Comparison of ENCODE assay signal across 11 cellular contexts in genomic region chr1:9912264-9912936, GRCh38. TPM values are rescaled to one million over a fixed set of nuclear protein-coding genes. Genes with fewer than 3 reads are reported as not detected.
A peak's percentile ranks its signal among the peaks of the same experiment; 100 is the strongest.
DNase-seq lines count a peak whose midpoint lies in the region; ATAC-seq and TF ChIP-seq lines count a peak whose summit lies in the region.
"Had no signal": no experiment of that assay in that cellular context is flagged by ENCODE, and none has a peak within 500 bp of the region (broad histone marks: within the 10 kb centered on the region; RNA-seq: fewer than 3 reads in every experiment).

No MANE protein-coding gene starts in this region.

- DNase-seq in activated T-cell treated with anti-CD3 and anti-CD28 coated beads, Interleukin-2, amount 50 U/mL, for 4 hours = no peak
- no peak for DNase-seq in activated T-cell treated with anti-CD3 and anti-CD28 coated beads, Interleukin-2, amount 50 U/mL, for 1 hour
- DNase-seq in T-helper 17 cell (no peak), esophagus muscularis mucosa (ENCODE audit: extremely low spot score) (no peak), psoas muscle (no peak), aorta (no peak), NCI-H526 treated with DMSO at 0.1 percent for 48 hours (lab: John Stamatoyannopoulos, UW) (no peak), NCI-H2171 treated with DMSO at 0.1 percent for 48 hours (lab: John Stamatoyannopoulos, UW) (no peak)
- DNase-seq: activated CD4-positive, alpha-beta T cell treated with anti-CD3 and anti-CD28 coated beads, Interleukin-2, amount 50 U/mL, for 4 hours; NCI-H187 treated with DMSO at 0.1 percent for 48 hours had no signal

- intact Hi-C loops in esophagus muscularis mucosa (cut with DNase I) (no loop called here), psoas muscle (cut with DNase I) (loop anchor here in 1 of 2 donors (5.0 kb wide), 1 partner anchor 35 kb away; no protein-coding TSS in a partner anchor), aorta (cut with DNase I) (no loop called here)

- H3K36me3 ChIP-seq in esophagus muscularis mucosa (no peaks in the 10 kb centered on the region), psoas muscle (ENCODE audit: insufficient read depth in 1 of 2, low read depth in 1 of 2) (no peaks in the 10 kb centered on the region), aorta (ENCODE audit: control insufficient read depth in 1 of 2, insufficient read depth in 2 of 2, low read length in 1 of 2) (no peaks in the 10 kb centered on the region)

- peak overlapping the region; percentile 51 for H3K4me3 Mint-ChIP-seq in activated T-cell treated with anti-CD3 and anti-CD28 coated beads, Interleukin-2, amount 50 U/mL, for 4 hours
- H3K4me3 Mint-ChIP-seq in T-helper 17 cell = peak overlapping the region; percentile 21

- H3K9me3 ChIP-seq in T-helper 17 cell (ENCODE audit: control insufficient read depth, low read length, poor library complexity, severe bottlenecking) = no peaks in the 10 kb centered on the region
- H3K9me3 ChIP-seq in esophagus muscularis mucosa = no peaks in the 10 kb centered on the region
- no peaks in the 10 kb centered on the region for H3K9me3 ChIP-seq in psoas muscle
- no peaks in the 10 kb centered on the region for H3K9me3 ChIP-seq in aorta (ENCODE audit: control insufficient read depth, low read length)

- peaks cover 28% of the 10 kb centered on the region for H3K4me1 Mint-ChIP-seq in activated T-cell treated with anti-CD3 and anti-CD28 coated beads, Interleukin-2, amount 50 U/mL, for 4 hours (ENCODE audit: low read depth)
- H3K4me1 Mint-ChIP-seq in T-helper 17 cell = peaks cover 27% of the 10 kb centered on the region

- H3K4me1 ChIP-seq in esophagus muscularis mucosa (peaks cover 21 to 32% (median 26%) of the 10 kb centered on the region in 4 donors), psoas muscle (peaks cover 13% of the 10 kb centered on the region), aorta (ENCODE audit: control insufficient read depth in 1 of 2, insufficient read depth in 2 of 2, low read length in 2 of 2) (no peaks in the 10 kb centered on the region)

- no peak overlapping the region for H3K4me3 ChIP-seq in esophagus muscularis mucosa
- H3K4me3 ChIP-seq in psoas muscle = no peak overlapping the region
- H3K4me3 ChIP-seq in aorta (ENCODE audit: low read length in 2 of 2) = no peak overlapping the region

- TF ChIP-seq CTCF in esophagus muscularis mucosa (IDR thresholded peaks at IDR 0.05) = no peak
- TF ChIP-seq CTCF in psoas muscle (IDR thresholded peaks at IDR 0.05) = no peak

- no peak for ATAC-seq in activated T-cell treated with anti-CD3 and anti-CD28 coated beads, Interleukin-2, amount 50 U/mL, for 4 hours
- ATAC-seq in T-helper 17 cell = no peak
- ATAC-seq in psoas muscle = no peak
- ATAC-seq in aorta (ENCODE audit: low FRiP score) = no peak
- ATAC-seq: left ventricle myocardium superior had no signal

- H3K27ac Mint-ChIP-seq in T-helper 17 cell = peak overlapping the region; percentile 43

- 84% methylated on average over 12 of the region's 12 CpGs for WGBS in esophagus muscularis mucosa
- WGBS in psoas muscle, 3 donors = 88 to 92% (median 88%) methylated on average over 12 of the region's 12 CpGs
- WGBS in aorta, 2 donors = 89 to 90% methylated on average over 12 of the region's 12 CpGs

- no peaks in the 10 kb centered on the region for H3K27me3 ChIP-seq in esophagus muscularis mucosa
- H3K27me3 ChIP-seq in psoas muscle (ENCODE audit: insufficient read depth in 3 of 3, low read length in 2 of 3) = no peaks in the 10 kb centered on the region
- no peaks in the 10 kb centered on the region for H3K27me3 ChIP-seq in aorta (ENCODE audit: control insufficient read depth in 1 of 2, insufficient read depth in 2 of 2, low read length in 1 of 2)

- no peaks in the 10 kb centered on the region for H3K9me3 Mint-ChIP-seq in activated T-cell treated with anti-CD3 and anti-CD28 coated beads, Interleukin-2, amount 50 U/mL, for 4 hours

- peak overlapping the region in 3 of 4 donors; percentile 94 to 95 (median 95) for H3K27ac ChIP-seq in esophagus muscularis mucosa (replicated peaks in 1 of 4)
- peak overlapping the region; percentile 78 for H3K27ac ChIP-seq in psoas muscle
- H3K27ac ChIP-seq in aorta (ENCODE audit: low read depth in 1 of 2, low read length in 2 of 2) = no peak overlapping the region

- no peaks in the 10 kb centered on the region for H3K36me3 Mint-ChIP-seq in activated T-cell treated with anti-CD3 and anti-CD28 coated beads, Interleukin-2, amount 50 U/mL, for 4 hours (ENCODE audit: insufficient read depth)
- no peaks in the 10 kb centered on the region for H3K36me3 Mint-ChIP-seq in T-helper 17 cell (ENCODE audit: low read depth)

- no peak for TF ChIP-seq POLR2A in esophagus muscularis mucosa (IDR thresholded peaks at IDR 0.05; ENCODE audit: low read depth)

- no peaks in the 10 kb centered on the region for H3K27me3 Mint-ChIP-seq in activated T-cell treated with anti-CD3 and anti-CD28 coated beads, Interleukin-2, amount 50 U/mL, for 4 hours (ENCODE audit: low read depth)
- no peaks in the 10 kb centered on the region for H3K27me3 Mint-ChIP-seq in T-helper 17 cell

- TF ChIP-seq EP300 in esophagus muscularis mucosa (IDR thresholded peaks at IDR 0.05) = no peak

RNA-seq across cellular contexts. Expression of gene CTNNBIP1, which starts 2.3 kb away (rescaled TPM):
- total RNA-seq in activated T-cell treated with anti-CD3 and anti-CD28 coated beads, Interleukin-2, amount 50 U/mL, for 4 hours = 1 to 10 TPM; 4.2 to 5.2 (median 4.7) TPM
- total RNA-seq in T-helper 17 cell (10 to 100 TPM in 1 of 2 donors, 1 to 10 TPM in 1; 9.2 to 10.5 TPM), esophagus muscularis mucosa (10 to 100 TPM; 17.0 to 27.2 (median 23.4) TPM), psoas muscle (10 to 100 TPM; 12.7 to 18.5 (median 14.8) TPM), aorta (10 to 100 TPM; 17.5 to 18.8 TPM)
- polyA plus RNA-seq in psoas muscle (10 to 100 TPM in 2 of 3 donors, 1 to 10 TPM in 1; 5.9 to 11.9 (median 10.3) TPM), aorta (10 to 100 TPM in 1 of 2 donors, 1 to 10 TPM in 1; 8.4 to 11.1 TPM)

RNA-seq across cellular contexts. Expression of gene LZIC, which starts 30.8 kb away (rescaled TPM):
- total RNA-seq in activated T-cell treated with anti-CD3 and anti-CD28 coated beads, Interleukin-2, amount 50 U/mL, for 4 hours = 10 to 100 TPM; 31.4 to 35.5 (median 35.5) TPM
- total RNA-seq in T-helper 17 cell (10 to 100 TPM; 19.6 to 19.7 TPM), esophagus muscularis mucosa (10 to 100 TPM; 25.4 to 30.6 (median 27.7) TPM), psoas muscle (10 to 100 TPM; 17.6 to 24.9 (median 21.1) TPM), aorta (10 to 100 TPM; 25.8 to 30.7 TPM)
- polyA plus RNA-seq in psoas muscle (10 to 100 TPM; 17.3 to 37.5 (median 25.0) TPM), aorta (10 to 100 TPM; 14.7 to 23.4 TPM)

RNA-seq across cellular contexts. Expression of gene NMNAT1, which starts 30.9 kb away (rescaled TPM):
- 1 to 10 TPM; 3.8 to 5.9 (median 4.4) TPM for total RNA-seq in activated T-cell treated with anti-CD3 and anti-CD28 coated beads, Interleukin-2, amount 50 U/mL, for 4 hours
- total RNA-seq in T-helper 17 cell (1 to 10 TPM; 2.4 to 2.9 TPM), esophagus muscularis mucosa (1 to 10 TPM; 5.0 to 9.8 (median 7.4) TPM), psoas muscle (10 to 100 TPM in 3 of 4 donors, 1 to 10 TPM in 1; 8.0 to 18.2 (median 14.0) TPM), aorta (10 to 100 TPM in 1 of 2 donors, 1 to 10 TPM in 1; 5.7 to 11.2 TPM)
- polyA plus RNA-seq in psoas muscle (10 to 100 TPM in 2 of 3 donors, 1 to 10 TPM in 1; 6.9 to 16.9 (median 10.2) TPM), aorta (1 to 10 TPM; 3.3 to 4.5 TPM)

Comparison
In these comparisons a context has a peak if more than half of its experiments do, and no peak if none do; other contexts are left out.
1. H3K27ac ChIP-seq: peak in esophagus muscularis mucosa (3 of 4) and psoas muscle (single experiment); none in aorta (0 of 2).